In genomic region chr10:69472544-69472943, GRCh38 we compare ENCODE assay signal across 17 cellular contexts. TPM values are rescaled to one million over a fixed set of nuclear protein-coding genes. Genes with fewer than 3 reads are reported as not detected.
DNase-seq lines count a peak whose midpoint lies in the region; ATAC-seq and TF ChIP-seq lines count a peak whose summit lies in the region.
"Had no signal": no experiment of that assay in that cellular context is flagged by ENCODE, and none has a peak within 500 bp of the region (broad histone marks: within the 10 kb centered on the region; RNA-seq: fewer than 3 reads in every experiment).

No MANE protein-coding gene starts in this region.

- no peaks in the 10 kb centered on the region for H3K36me3 Mint-ChIP-seq in endodermal cell (ENCODE audit: low read depth)
- H3K36me3 Mint-ChIP-seq: activated naive CD4-positive, alpha-beta T cell treated with anti-CD3 and anti-CD28 coated beads, Interleukin-2, amount 50 U/mL, for 72 hours had no signal

- H3K4me3 ChIP-seq in HL-60 (replicated peaks; ENCODE audit: insufficient read depth, low read length) (no peak overlapping the region), mucosa of descending colon (no peak overlapping the region), ovary (no peak overlapping the region), endodermal cell (ENCODE audit: low read length) (no peak overlapping the region)
- H3K4me3 ChIP-seq: SJCRH30 had no signal

- peak overlapping the region; percentile 31; the same call in 1 of the 2 replicates for H3K27ac ChIP-seq in HL-60 (replicated peaks)
- no peak overlapping the region for H3K27ac ChIP-seq in ovary
- H3K27ac ChIP-seq in endodermal cell (ENCODE audit: low read depth, low read length), result no peak overlapping the region
- H3K27ac ChIP-seq: SJCRH30 had no signal

- no peak overlapping the region for H3K9ac ChIP-seq in endodermal cell (ENCODE audit: extremely low read depth, low read length, poor library complexity, severe bottlenecking)

- peak; percentile 4 for ATAC-seq in mucosa of descending colon
- ATAC-seq: activated naive CD4-positive, alpha-beta T cell treated with anti-CD3 and anti-CD28 coated beads, Interleukin-2, amount 50 U/mL, for 72 hours; stimulated activated naive CD8-positive, alpha-beta T cell treated with anti-CD3 and anti-CD28 coated beads, Interleukin-15, Interleukin-2, amounts not matched to agents 100 U/mL and 50 U/mL, for 24 hours had no signal

- peaks cover 4% of the 10 kb centered on the region for H3K27me3 Mint-ChIP-seq in endodermal cell (ENCODE audit: insufficient read depth)

- H3K4me3 Mint-ChIP-seq in endodermal cell, result no peak overlapping the region

- WGBS in ovary, 3 donors, result 72 to 88% (median 84%) methylated on average over 4 of the region's 4 CpGs
- 91 to 100% methylated on average over 2 to 4 of the region's 4 CpGs for WGBS in endodermal cell (ENCODE audit: insufficient coverage in 1 of 2, insufficient read length in 1 of 2), 2 experiments

- H3K27me3 ChIP-seq in HL-60 (ENCODE audit: insufficient read depth, poor library complexity, severe bottlenecking), result no peaks in the 10 kb centered on the region
- no peaks in the 10 kb centered on the region for H3K27me3 ChIP-seq in ovary
- no peaks in the 10 kb centered on the region for H3K27me3 ChIP-seq in endodermal cell (ENCODE audit: control insufficient read depth, insufficient read depth, low read length, poor library complexity, severe bottlenecking)
- H3K27me3 ChIP-seq: BE2C, SJCRH30 had no signal

- peaks cover 6% of the 10 kb centered on the region for H3K4me1 ChIP-seq in mucosa of descending colon (ENCODE audit: low read depth)
- H3K4me1 ChIP-seq in ovary (ENCODE audit: insufficient read depth), result peaks cover 3% of the 10 kb centered on the region
- H3K4me1 ChIP-seq in endodermal cell (ENCODE audit: control insufficient read depth, insufficient read depth, low read length), result no peaks in the 10 kb centered on the region
- H3K4me1 ChIP-seq: BE2C had no signal

- no peaks in the 10 kb centered on the region for H3K36me3 ChIP-seq in mucosa of descending colon (ENCODE audit: low read depth)
- H3K36me3 ChIP-seq in ovary, result no peaks in the 10 kb centered on the region
- no peaks in the 10 kb centered on the region for H3K36me3 ChIP-seq in endodermal cell (ENCODE audit: control insufficient read depth, insufficient read depth, low read length)
- H3K36me3 ChIP-seq: BE2C, SJCRH30 had no signal

- no peak overlapping the region for H3K27ac Mint-ChIP-seq in endodermal cell

- intact Hi-C loops in mucosa of descending colon (cut with DNase I, micrococcal nuclease) (no loop called here), ovary (cut with DNase I) (no loop called here)

- H3K9me3 ChIP-seq in mucosa of descending colon (no peaks in the 10 kb centered on the region), ovary (no peaks in the 10 kb centered on the region), endodermal cell (ENCODE audit: control insufficient read depth, low read length) (no peaks in the 10 kb centered on the region)
- H3K9me3 ChIP-seq: BE2C, SJCRH30 had no signal

- H3K9me3 Mint-ChIP-seq in endodermal cell, result no peaks in the 10 kb centered on the region
- H3K9me3 Mint-ChIP-seq: activated naive CD4-positive, alpha-beta T cell treated with anti-CD3 and anti-CD28 coated beads, Interleukin-2, amount 50 U/mL, for 72 hours had no signal

- H3K4me1 Mint-ChIP-seq in endodermal cell, result peaks cover 7% of the 10 kb centered on the region

- TF ChIP-seq POLR2A in ovary (IDR thresholded peaks at IDR 0.05), result no peak

- TF ChIP-seq CTCF in HL-60 (IDR thresholded peaks at IDR 0.05; ENCODE audit: insufficient read depth, low read length) (no peak), mucosa of descending colon (IDR thresholded peaks at IDR 0.05) (no peak), ovary (IDR thresholded peaks at IDR 0.05) (no peak), endodermal cell (conservative IDR thresholded peaks at IDR 0.05) (no peak)

- no peak for TF ChIP-seq EP300 in ovary (IDR thresholded peaks at IDR 0.05)

- peak in 1 of 2 experiments; percentile 62 for DNase-seq in HL-60 (ENCODE audit: low read depth in 1 of 2, low spot score in 1 of 2)
- peak; percentile 46 for DNase-seq in astrocyte of the hippocampus (ENCODE audit: low read depth, low spot score)
- no peak for DNase-seq in mucosa of descending colon
- peak; percentile 75 for DNase-seq in stromal cell of bone marrow (ENCODE audit: low read depth)
- no peak for DNase-seq in ovary
- no peak for DNase-seq in T1000 (lab: John Stamatoyannopoulos, UW)
- no peak for DNase-seq in endodermal cell
- DNase-seq in DMS153 (lab: John Stamatoyannopoulos, UW), result no peak
- DNase-seq: activated CD4-positive, alpha-beta T cell treated with anti-CD3 and anti-CD28 coated beads, Interleukin-2, amount 50 U/mL, for 1 hour; BE2C; glutamatergic neuron; KG1; NCI-H1436; nucleus accumbens; SJCRH30; stimulated activated naive CD8-positive, alpha-beta T cell treated with anti-CD3 and anti-CD28 coated beads, Interleukin-15, Interleukin-2, amounts not matched to agents 100 U/mL and 50 U/mL, for 24 hours had no signal

RNA-seq across cellular contexts. Expression of gene TSPAN15, which starts 21.3 kb away (rescaled TPM):
- total RNA-seq in mucosa of descending colon (100 to 1,000 TPM; 118 to 183 (median 139) TPM), ovary (10 to 100 TPM in 3 of 7 donors, 1 to 10 TPM in 4; 2.8 to 13.7 (median 5.6) TPM), endodermal cell (10 to 100 TPM; 10.1 to 15.8 TPM)
- polyA plus RNA-seq in ovary, result 10 to 100 TPM in 1 of 2 donors, 1 to 10 TPM in 1; 5.1 to 13.7 TPM
- polyA plus RNA-seq in endodermal cell (2013, experiment 1 of 2), result 9.4 TPM
- 7.9 TPM for polyA plus RNA-seq in endodermal cell (2013, experiment 2 of 2)

RNA-seq across cellular contexts. Expression of gene TACR2, which starts 55.8 kb away (rescaled TPM):
- total RNA-seq in mucosa of descending colon (100 to 1,000 TPM in 1 of 3 donors, 1 to 10 TPM in 2; 6.3 to 204 (median 9.5) TPM), ovary (1 to 10 TPM; 1.0 to 6.2 (median 2.2) TPM), endodermal cell (not detected)
- polyA plus RNA-seq in ovary, result 1 to 10 TPM; 1.4 to 2.5 TPM
- polyA plus RNA-seq in endodermal cell (2013, experiment 1 of 2), result not detected
- not detected for polyA plus RNA-seq in endodermal cell (2013, experiment 2 of 2)

Comparison
In these comparisons a context has a peak if more than half of its experiments do, and no peak if none do; other contexts are left out.
1. DNase-seq: peak in astrocyte of the hippocampus (single experiment) and stromal cell of bone marrow (single experiment); none in mucosa of descending colon (0 of 3), ovary (0 of 5), T1000 (single experiment), endodermal cell (single experiment) and DMS153 (single experiment).
2. RNA of gene TSPAN15, which starts 21.3 kb away (total RNA-seq): 118 to 183 TPM in mucosa of descending colon; 10.1 to 15.8 TPM in endodermal cell and 2.8 to 13.7 TPM in ovary; every median in the first group is over 4 times any median in the second.